In the genomic region with DNA sequence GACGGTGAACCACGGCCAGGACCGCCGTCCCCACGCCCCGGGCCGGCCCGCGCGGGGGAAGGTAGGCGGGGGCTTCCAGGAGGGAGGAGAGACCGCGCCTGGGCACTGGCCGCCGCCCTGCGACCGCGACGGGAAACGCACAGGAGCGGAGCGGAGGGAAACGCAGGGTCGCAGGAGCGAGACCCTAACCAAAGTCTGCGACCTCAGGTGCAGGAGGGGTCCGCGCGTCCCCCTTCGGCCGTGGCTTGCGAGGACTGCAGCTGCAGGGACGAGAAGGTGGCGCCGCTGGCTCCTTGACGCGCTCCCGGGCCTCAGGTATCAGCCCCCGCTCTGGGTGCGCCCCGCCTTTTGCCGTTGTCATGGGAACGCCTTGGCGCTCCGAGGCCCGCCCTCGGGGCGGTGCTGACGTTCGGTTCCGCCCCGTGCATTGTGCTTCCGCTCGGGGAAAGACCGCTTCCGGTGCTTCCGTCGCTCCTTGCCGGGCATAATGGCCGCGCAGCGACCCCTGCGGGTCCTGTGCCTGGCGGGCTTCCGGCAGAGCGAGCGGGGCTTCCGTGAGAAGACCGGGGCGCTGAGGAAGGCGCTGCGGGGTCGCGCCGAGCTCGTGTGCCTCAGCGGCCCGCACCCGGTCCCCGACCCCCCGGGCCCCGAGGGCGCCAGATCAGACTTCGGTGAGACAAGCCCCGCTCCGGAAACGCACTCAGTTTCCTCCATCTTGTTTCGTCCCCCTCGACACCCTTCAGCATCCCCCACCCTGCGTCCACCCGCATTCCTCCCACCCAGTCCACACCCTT, we compare ENCODE assay signal across 8 cellular contexts. TPM values are rescaled to one million over a fixed set of nuclear protein-coding genes. Genes with fewer than 3 reads are reported as not detected.
A peak's percentile ranks its signal among the peaks of the same experiment; 100 is the strongest.
DNase-seq lines count a peak whose midpoint lies in the region; ATAC-seq and TF ChIP-seq lines count a peak whose summit lies in the region.

A gene (plus strand): TSS at position 462 of the 794 bp plus-strand sequence. CDS start 26 bp downstream, at position 488.

- peaks cover 26% of the 10 kb centered on the region for H3K4me1 Mint-ChIP-seq in activated CD4-positive, alpha-beta T cell treated with anti-CD3 and anti-CD28 coated beads, Interleukin-2, amount 10 ng/mL, durations not matched to agents 7 days and 5 days

- H3K9me3 Mint-ChIP-seq in activated CD4-positive, alpha-beta T cell treated with anti-CD3 and anti-CD28 coated beads, Interleukin-2, amount 10 ng/mL, durations not matched to agents 7 days and 5 days, result no peaks in the 10 kb centered on the region

- intact Hi-C loops in left lung (cut with DNase I), result no loop called here

- DNase-seq in BJ (ENCODE audit: low read depth) (peak; percentile 55), GM19238 (ENCODE audit: insufficient read length, low spot score) (peak; percentile 95), NCI-H526 treated with DMSO at 0.1 percent for 48 hours (lab: John Stamatoyannopoulos, UW) (peak; percentile 81), dedifferentiated amniotic fluid mesenchymal stem cell (ENCODE audit: extremely low spot score) (peak; percentile 90), left lung (peak; percentile 96 to 97)
- peak; percentile 98 for DNase-seq in activated CD4-positive, alpha-beta T cell treated with anti-CD3 and anti-CD28 coated beads, Interleukin-2, amount 10 ng/mL, durations not matched to agents 7 days and 5 days
- DNase-seq in stimulated activated CD4-positive, alpha-beta T cell treated with anti-CD3 and anti-CD28 coated beads, Interleukin-4, amount 100 ng/mL, for 1 hour, result peak; percentile 99

- no peaks in the 10 kb centered on the region for H3K27me3 ChIP-seq in BJ (ENCODE audit: control insufficient read depth, insufficient read depth, low read length)
- H3K27me3 ChIP-seq in left lung, result no peaks in the 10 kb centered on the region

- peaks cover 0 to 33% of the 10 kb centered on the region in 2 donors for H3K4me1 ChIP-seq in left lung

- H3K4me3 Mint-ChIP-seq in activated CD4-positive, alpha-beta T cell treated with anti-CD3 and anti-CD28 coated beads, Interleukin-2, amount 10 ng/mL, durations not matched to agents 7 days and 5 days, result peak within 1 kb of the TSS; percentile 93

- peaks cover 23% of the 10 kb centered on the region for H3K36me3 Mint-ChIP-seq in activated CD4-positive, alpha-beta T cell treated with anti-CD3 and anti-CD28 coated beads, Interleukin-2, amount 10 ng/mL, durations not matched to agents 7 days and 5 days (ENCODE audit: low read depth)

- POLR2A ChIA-PET in BJ (lab: Charles Lee), result interaction anchor here (0.5 kb wide), 2 partner anchors 20 to 479 kb away, joined by 3 to 16 read pairs; no protein-coding TSS in a partner anchor
- POLR2A ChIA-PET in activated CD4-positive, alpha-beta T cell treated with anti-CD3 and anti-CD28 coated beads, Interleukin-2, amount 10 ng/mL, durations not matched to agents 7 days and 5 days (lab: Charles Lee), result no interaction called here

- CTCF ChIA-PET in BJ (lab: Yijun Ruan, JAX), result interaction anchor here (0.8 to 3.9 kb wide), 7 partner anchors 10 to 158 kb away, joined by 3 to 12 read pairs (median 4); a partner anchor contains a TSS
- CTCF ChIA-PET in activated CD4-positive, alpha-beta T cell treated with anti-CD3 and anti-CD28 coated beads, Interleukin-2, amount 10 ng/mL, durations not matched to agents 7 days and 5 days (lab: Charles Lee), result interaction anchor here (1.2 to 2.2 kb wide), 4 partner anchors 10 to 149 kb away, joined by 3 to 7 read pairs (median 4); no protein-coding TSS in a partner anchor

- no peaks in the 10 kb centered on the region for H3K9me3 ChIP-seq in left lung

- H3K27me3 Mint-ChIP-seq in activated CD4-positive, alpha-beta T cell treated with anti-CD3 and anti-CD28 coated beads, Interleukin-2, amount 10 ng/mL, durations not matched to agents 7 days and 5 days, result no peaks in the 10 kb centered on the region

- H3K27ac Mint-ChIP-seq in activated CD4-positive, alpha-beta T cell treated with anti-CD3 and anti-CD28 coated beads, Interleukin-2, amount 10 ng/mL, durations not matched to agents 7 days and 5 days, result peak within 1 kb of the TSS; percentile 94

- H3K27ac ChIP-seq in left lung, result peak within 1 kb of the TSS; percentile 86 to 92

- H3K36me3 ChIP-seq in BJ (ENCODE audit: control insufficient read depth, insufficient read depth, low read length) (peaks cover 23% of the 10 kb centered on the region), left lung (peaks cover 0 to 42% of the 10 kb centered on the region in 2 donors)

- peak; percentile 60 for TF ChIP-seq CTCF in BJ (IDR thresholded peaks at IDR 0.05; ENCODE audit: insufficient read depth, low read depth, low read length)
- TF ChIP-seq CTCF in left lung (IDR thresholded peaks at IDR 0.05), result peak; percentile 14 to 23

- H3K4me3 ChIP-seq in BJ (ENCODE audit: low read depth, low read length) (peak within 1 kb of the TSS; percentile 84), left lung (peak within 1 kb of the TSS; percentile 69 to 80)

- ATAC-seq in HG03442 (IDR thresholded peaks at IDR 0.05; ENCODE audit: unreplicated experiment), result peak; percentile 88
- ATAC-seq in left lung, result peak; percentile 96

RNA-seq across cellular contexts. Expression of the gene that starts here (rescaled TPM):
- 42.0 and 56.7 TPM in 2 replicates for polyA plus RNA-seq in BJ (2011; rRNA removed)
- 12.0 and 19.1 TPM in 2 replicates for polyA minus RNA-seq in BJ (2011; rRNA and poly(A)+ RNA removed)
- total RNA-seq in activated CD4-positive, alpha-beta T cell treated with anti-CD3 and anti-CD28 coated beads, Interleukin-2, amount 10 ng/mL, durations not matched to agents 7 days and 5 days, result 10 to 100 TPM; 36.8 to 37.9 TPM
- 10 to 100 TPM; 26.1 to 28.7 TPM for total RNA-seq in left lung

Comparison
In these comparisons a context has a peak if more than half of its experiments do, and no peak if none do; other contexts are left out.
1. Peak in every context shown above with its lines: DNase-seq, ATAC-seq, H3K4me3 ChIP-seq and H3K27ac ChIP-seq.